15 cellular contexts compared by ENCODE assay signal in genomic region chr16:88605186-88606145, GRCh38. TPM values are rescaled to one million over a fixed set of nuclear protein-coding genes. Genes with fewer than 3 reads are reported as not detected.
DNase-seq lines count a peak whose midpoint lies in the region; ATAC-seq and TF ChIP-seq lines count a peak whose summit lies in the region.
"Had no signal": no experiment of that assay in that cellular context is flagged by ENCODE, and none has a peak within 500 bp of the region (broad histone marks: within the 10 kb centered on the region; RNA-seq: fewer than 3 reads in every experiment).

No MANE protein-coding gene starts in this region.

- no peaks in the 10 kb centered on the region for H3K27me3 ChIP-seq in BLaER1 treated with 17β-estradiol and CSF1 and Interleukin-3, amounts not matched to agents 10 nM and 100 nM
- H3K27me3 ChIP-seq in thyroid gland, result no peaks in the 10 kb centered on the region

- intact Hi-C loops in Right ventricle myocardium superior (cut with DNase I), result no loop called here
- intact Hi-C loops in left cardiac atrium (cut with DNase I), result no loop called here
- intact Hi-C loops in thyroid gland (cut with DNase I), result no loop called here

- no peaks in the 10 kb centered on the region for H3K9me3 ChIP-seq in BLaER1 treated with 17β-estradiol and CSF1 and Interleukin-3, amounts not matched to agents 10 nM and 100 nM (replicated peaks in 1 of 11)
- no peaks in the 10 kb centered on the region for H3K9me3 ChIP-seq in thyroid gland

- H3K4me1 ChIP-seq in BLaER1 treated with 17β-estradiol and CSF1 and Interleukin-3, amounts not matched to agents 10 nM and 100 nM, result peaks cover 26 to 65% (median 60%) of the 10 kb centered on the region in 10 experiments
- peaks cover 0 to 5% of the 10 kb centered on the region in 2 donors for H3K4me1 ChIP-seq in thyroid gland

- 61 to 66% methylated on average over 16 to 20 of the region's 20 CpGs for WGBS in thyroid gland, 2 donors

- H3K4me3 ChIP-seq in BLaER1 treated with 17β-estradiol and CSF1 and Interleukin-3, amounts not matched to agents 10 nM and 100 nM, result no peak overlapping the region
- no peak overlapping the region for H3K4me3 ChIP-seq in thyroid gland (replicated peaks in 1 of 3)

- H3K36me3 ChIP-seq in BLaER1 treated with 17β-estradiol and CSF1 and Interleukin-3, amounts not matched to agents 10 nM and 100 nM, result peaks cover 74 to 99% (median 95%) of the 10 kb centered on the region in 11 experiments
- H3K36me3 ChIP-seq in thyroid gland, result peaks cover 14 to 26% of the 10 kb centered on the region in 2 donors

- no peak overlapping the region; a peak in 1 of 22 replicates for H3K9ac ChIP-seq in BLaER1 treated with 17β-estradiol and CSF1 and Interleukin-3, amounts not matched to agents 10 nM and 100 nM

- DNase-seq in Right ventricle myocardium superior (no peak), left cardiac atrium (no peak), cerebellum (ENCODE audit: low spot score) (peak; percentile 54), thyroid gland (peak; percentile 45 to 66), glomerular visceral epithelial cell (ENCODE audit: extremely low spot score) (no peak), H4 (ENCODE audit: low spot score) (no peak)
- DNase-seq: 8988T; AML-193; Calu3; CD4-positive, alpha-beta T cell; DMS 273 treated with DMSO at 0.1 percent for 48 hours; KG1 had no signal

- H3K27ac ChIP-seq in BLaER1 treated with 17β-estradiol and CSF1 and Interleukin-3, amounts not matched to agents 10 nM and 100 nM, result no peak overlapping the region
- no peak overlapping the region for H3K27ac ChIP-seq in thyroid gland

- no peak for TF ChIP-seq CTCF in thyroid gland (IDR thresholded peaks at IDR 0.05)

- H3K4me2 ChIP-seq in BLaER1 treated with 17β-estradiol and CSF1 and Interleukin-3, amounts not matched to agents 10 nM and 100 nM, result peak overlapping the region in 9 of 11 experiments; percentile 34 to 78 (median 67); a peak in 16 of 22 replicates

- no peak for TF ChIP-seq POLR2A in thyroid gland (IDR thresholded peaks at IDR 0.05)

- ATAC-seq in Right ventricle myocardium superior (ENCODE audit: poor library complexity), result peak; percentile 65
- no peak for ATAC-seq in left cardiac atrium
- ATAC-seq: HCT116 had no signal

- peaks cover 40 to 88% (median 70%) of the 10 kb centered on the region in 11 experiments; a peak in 20 of 22 replicates for H4K20me1 ChIP-seq in BLaER1 treated with 17β-estradiol and CSF1 and Interleukin-3, amounts not matched to agents 10 nM and 100 nM

RNA-seq across cellular contexts. Expression of gene IL17C, which starts 32.9 kb away (rescaled TPM):
- total RNA-seq in Right ventricle myocardium superior, result not detected
- not detected for total RNA-seq in left cardiac atrium
- not detected for total RNA-seq in cerebellum
- not detected for total RNA-seq in thyroid gland
- not detected in 2 replicates for total RNA-seq in H4 (2014; rRNA removed; shearing (Covaris generic))
- total RNA-seq: Calu3, Daoy had no signal

RNA-seq across cellular contexts. Expression of gene ZC3H18, which starts 35.3 kb away (rescaled TPM):
- total RNA-seq in Right ventricle myocardium superior (23.5 TPM), left cardiac atrium (10 to 100 TPM; 23.1 to 25.3 TPM), cerebellum (17.9 TPM), thyroid gland (10 to 100 TPM; 14.8 to 25.5 (median 20.9) TPM)
- 6.4 and 10.6 TPM in 2 replicates for total RNA-seq in H4 (2014; rRNA removed; shearing (Covaris generic))

RNA-seq across cellular contexts. Expression of gene CYBA, which starts 45.4 kb away (rescaled TPM):
- total RNA-seq in Right ventricle myocardium superior, result 53.7 TPM
- total RNA-seq in left cardiac atrium, result 100 to 1,000 TPM in 1 of 2 donors, 10 to 100 TPM in 1; 58.9 to 131 TPM
- total RNA-seq in cerebellum, result 23.3 TPM
- 100 to 1,000 TPM; 199 to 475 (median 339) TPM for total RNA-seq in thyroid gland
- not detected in 2 replicates for total RNA-seq in H4 (2014; rRNA removed; shearing (Covaris generic))

RNA-seq across cellular contexts. Expression of gene MVD, which starts 57.4 kb away (rescaled TPM):
- total RNA-seq in Right ventricle myocardium superior (21.9 TPM), left cardiac atrium (10 to 100 TPM; 31.3 to 32.9 TPM), cerebellum (24.1 TPM), thyroid gland (10 to 100 TPM; 20.7 to 52.5 (median 43.2) TPM)
- total RNA-seq in H4 (2014; rRNA removed; shearing (Covaris generic)), result 28.1 and 41.5 TPM in 2 replicates

Comparison
In these comparisons a context has a peak if more than half of its experiments do, and no peak if none do; other contexts are left out.
1. DNase-seq: peak in cerebellum (single experiment) and thyroid gland (2 of 2); none in Right ventricle myocardium superior (single experiment), left cardiac atrium (single experiment), glomerular visceral epithelial cell (single experiment) and H4 (single experiment).
2. RNA of gene CYBA, which starts 45.4 kb away (total RNA-seq): 199 to 475 TPM in thyroid gland, 58.9 to 131 TPM in left cardiac atrium, 53.7 TPM in Right ventricle myocardium superior (single experiment) and 23.3 TPM in cerebellum (single experiment); not detected in H4; every median in the first group is over 10 times any median in the second.